Comparison of ENCODE assay signal across 8 cellular contexts in the genomic region with DNA sequence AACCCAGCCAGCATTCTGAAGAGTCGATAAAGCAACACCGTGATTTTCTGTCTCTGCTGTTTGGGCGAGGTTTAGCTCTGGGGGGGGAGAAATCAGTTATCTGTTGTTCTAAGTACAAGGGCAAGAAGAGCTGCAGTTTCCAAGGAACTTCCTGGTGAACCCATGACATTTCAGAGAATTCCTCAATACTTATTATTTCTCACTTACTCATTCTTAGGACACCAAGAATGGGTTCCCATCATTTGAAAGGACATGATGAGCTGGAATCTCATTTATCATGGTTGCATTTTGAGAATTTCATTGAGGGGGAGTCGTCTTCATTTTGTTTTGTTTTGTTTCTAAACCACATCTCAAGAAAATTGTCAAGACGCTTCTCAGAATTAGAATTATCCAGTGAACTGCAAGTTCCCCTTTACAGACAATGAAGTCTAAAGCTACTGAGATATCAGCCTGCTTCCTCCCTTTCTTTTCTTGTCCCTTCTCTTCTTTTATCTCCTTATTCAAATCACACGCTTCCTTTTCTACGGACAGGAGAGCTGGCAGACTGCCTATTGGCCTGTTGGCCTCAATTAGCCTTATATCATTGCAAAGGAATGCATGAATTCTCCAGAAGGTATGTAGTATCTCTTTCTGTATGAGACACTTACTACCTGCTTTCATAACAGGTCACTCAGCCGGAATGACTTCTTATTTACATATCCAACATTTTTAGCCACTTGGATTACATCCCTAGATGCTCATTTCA. TPM values are rescaled to one million over a fixed set of nuclear protein-coding genes. Genes with fewer than 3 reads are reported as not detected.
DNase-seq lines count a peak whose midpoint lies in the region; ATAC-seq and TF ChIP-seq lines count a peak whose summit lies in the region.

No MANE protein-coding gene starts in this region.

- H3K27me3 Mint-ChIP-seq in T-helper 17 cell, result no peaks in the 10 kb centered on the region
- H3K27me3 Mint-ChIP-seq in natural killer cell treated with Interleukin-12 subunit alpha and Interleukin-12 subunit beta and Interleukin-15 and Interleukin-18, amount 100 ng/mL, for 72 hours, result no peaks in the 10 kb centered on the region

- POLR2A ChIA-PET in RWPE1 (lab: Yijun Ruan, JAX; ENCODE audit: low non-redundant PET), result no interaction called here

- peak; percentile 96 for DNase-seq in ELR (ENCODE audit: low read depth)
- DNase-seq in RWPE1 (ENCODE audit: low spot score), result peak; percentile 97
- peak; percentile 83 for DNase-seq in fibroblast of the aortic adventitia (ENCODE audit: low read depth)
- no peak for DNase-seq in osteoblast (ENCODE audit: insufficient read length, low spot score, missing footprints)
- no peak for DNase-seq in stimulated activated CD4-positive, alpha-beta T cell treated with anti-CD3 and anti-CD28 coated beads, Interleukin-12 subunit alpha, Interleukin-12 subunit beta, amount 100 ng/mL, for 4 hours
- no peak for DNase-seq in T-helper 17 cell
- no peak for DNase-seq in natural killer cell treated with Interleukin-12 subunit alpha and Interleukin-12 subunit beta and Interleukin-15 and Interleukin-18, amount 100 ng/mL, for 72 hours (ENCODE audit: low spot score)

- H3K27me3 ChIP-seq in osteoblast (ENCODE audit: insufficient read depth, low read length), result no peaks in the 10 kb centered on the region

- H2AFZ ChIP-seq in osteoblast (ENCODE audit: low read length), result no peak overlapping the region

- H3K36me3 Mint-ChIP-seq in T-helper 17 cell (ENCODE audit: low read depth), result no peaks in the 10 kb centered on the region
- no peaks in the 10 kb centered on the region for H3K36me3 Mint-ChIP-seq in natural killer cell treated with Interleukin-12 subunit alpha and Interleukin-12 subunit beta and Interleukin-15 and Interleukin-18, amount 100 ng/mL, for 72 hours

- peaks cover 28% of the 10 kb centered on the region for H3K4me1 ChIP-seq in osteoblast (ENCODE audit: insufficient read depth, low read length)

- no peak for ATAC-seq in HG03469 (IDR thresholded peaks at IDR 0.05; ENCODE audit: unreplicated experiment)
- no peak for ATAC-seq in T-helper 17 cell
- no peak for ATAC-seq in natural killer cell treated with Interleukin-12 subunit alpha and Interleukin-12 subunit beta and Interleukin-15 and Interleukin-18, amount 100 ng/mL, for 72 hours

- no peaks in the 10 kb centered on the region for H3K36me3 ChIP-seq in osteoblast (ENCODE audit: insufficient read depth, low read length)

- no peak overlapping the region for H3K27ac Mint-ChIP-seq in T-helper 17 cell
- no peak overlapping the region for H3K27ac Mint-ChIP-seq in natural killer cell treated with Interleukin-12 subunit alpha and Interleukin-12 subunit beta and Interleukin-15 and Interleukin-18, amount 100 ng/mL, for 72 hours

- CTCF ChIA-PET in RWPE1 (lab: Yijun Ruan, JAX), result interaction anchor here (0.6 kb wide), 2 partner anchors 170 to 352 kb away, joined by 5 to 6 read pairs; no protein-coding TSS in a partner anchor

- H3K4me2 ChIP-seq in osteoblast (ENCODE audit: insufficient read depth, low read length), result peak overlapping the region; percentile 21

- H4K20me1 ChIP-seq in osteoblast (ENCODE audit: insufficient read depth, low read length), result peaks cover 4% of the 10 kb centered on the region

- no peak overlapping the region for H3K4me3 Mint-ChIP-seq in T-helper 17 cell
- no peak overlapping the region for H3K4me3 Mint-ChIP-seq in natural killer cell treated with Interleukin-12 subunit alpha and Interleukin-12 subunit beta and Interleukin-15 and Interleukin-18, amount 100 ng/mL, for 72 hours

- peaks cover 6% of the 10 kb centered on the region for H3K9me3 Mint-ChIP-seq in natural killer cell treated with Interleukin-12 subunit alpha and Interleukin-12 subunit beta and Interleukin-15 and Interleukin-18, amount 100 ng/mL, for 72 hours

- H3K4me3 ChIP-seq in fibroblast of the aortic adventitia (ENCODE audit: low read depth, low read length), result no peak overlapping the region
- H3K4me3 ChIP-seq in osteoblast (ENCODE audit: insufficient read depth, low read length), result no peak overlapping the region

- TF ChIP-seq CTCF in RWPE1 (conservative IDR thresholded peaks at IDR 0.05; ENCODE audit: low read depth) (no peak), fibroblast of the aortic adventitia (IDR thresholded peaks at IDR 0.05; ENCODE audit: insufficient read depth, low read length) (no peak), osteoblast (IDR thresholded peaks at IDR 0.05; ENCODE audit: extremely low read depth, low read depth, low read length) (no peak)

- peaks cover 8% of the 10 kb centered on the region for H3K79me2 ChIP-seq in osteoblast (ENCODE audit: insufficient read depth, low read length)

- no peaks in the 10 kb centered on the region for H3K9me3 ChIP-seq in osteoblast (ENCODE audit: low read depth, low read length)
- no peaks in the 10 kb centered on the region for H3K9me3 ChIP-seq in T-helper 17 cell (ENCODE audit: control insufficient read depth, low read length, poor library complexity, severe bottlenecking)

- H3K27ac ChIP-seq in RWPE1 (peak overlapping the region; percentile 24; the same call in 1 of the 2 replicates), osteoblast (ENCODE audit: low read depth, low read length) (peak overlapping the region; percentile 29)

- no peaks in the 10 kb centered on the region for H3K4me1 Mint-ChIP-seq in T-helper 17 cell
- peaks cover 0 to 14% of the 10 kb centered on the region in 2 donors for H3K4me1 Mint-ChIP-seq in natural killer cell treated with Interleukin-12 subunit alpha and Interleukin-12 subunit beta and Interleukin-15 and Interleukin-18, amount 100 ng/mL, for 72 hours (ENCODE audit: low read depth in 2 of 2)

RNA-seq across cellular contexts. Expression of gene ZNF462, which starts 53.7 kb away (rescaled TPM):
- 9.1 and 30.0 TPM in 2 replicates for total RNA-seq in fibroblast of the aortic adventitia (ENCODE audit: low replicate concordance)
- total RNA-seq in osteoblast, result 8.3 and 9.8 TPM in 2 replicates
- total RNA-seq in T-helper 17 cell, result 10 to 100 TPM in 1 of 2 donors, 1 to 10 TPM in 1; 6.0 to 11.0 TPM
- under 1 TPM in 1 of 2 donors, not detected in 1; 0.31 TPM for total RNA-seq in natural killer cell treated with Interleukin-12 subunit alpha and Interleukin-12 subunit beta and Interleukin-15 and Interleukin-18, amount 100 ng/mL, for 72 hours

Comparison
In these comparisons a context has a peak if more than half of its experiments do, and no peak if none do; other contexts are left out.
1. DNase-seq: peak in ELR (single experiment), RWPE1 (single experiment) and fibroblast of the aortic adventitia (single experiment); none in osteoblast (single experiment), stimulated activated CD4-positive, alpha-beta T cell treated with anti-CD3 and anti-CD28 coated beads, Interleukin-12 subunit alpha, Interleukin-12 subunit beta, amount 100 ng/mL, for 4 hours (single experiment), T-helper 17 cell (0 of 3) and natural killer cell treated with Interleukin-12 subunit alpha and Interleukin-12 subunit beta and Interleukin-15 and Interleukin-18, amount 100 ng/mL, for 72 hours (single experiment).